Comparison of ENCODE assay signal across 17 cellular contexts in the genomic region with DNA sequence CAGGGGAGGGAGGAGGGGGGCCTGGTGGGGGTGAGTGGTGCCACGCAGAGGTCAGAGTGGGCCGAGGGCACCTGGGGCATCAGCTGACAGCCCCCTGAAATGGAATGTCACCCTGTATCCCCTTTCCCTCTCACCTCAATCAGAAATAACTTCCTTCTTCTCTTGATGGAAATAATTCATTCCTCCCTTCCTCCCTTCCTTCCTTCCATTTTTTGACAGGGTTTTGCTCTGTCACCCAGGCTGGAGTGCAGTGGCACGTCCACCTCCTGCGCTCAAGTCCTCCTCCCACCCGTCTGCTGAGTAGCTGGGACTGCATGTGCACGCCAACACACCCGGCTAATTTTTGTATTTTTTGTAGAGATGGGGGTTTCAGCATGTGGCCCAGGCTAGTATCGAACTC. TPM values are rescaled to one million over a fixed set of nuclear protein-coding genes. Genes with fewer than 3 reads are reported as not detected.
DNase-seq lines count a peak whose midpoint lies in the region; ATAC-seq, FAIRE-seq and TF ChIP-seq lines count a peak whose summit lies in the region.
"Had no signal": no experiment of that assay in that cellular context is flagged by ENCODE, and none has a peak within 500 bp of the region (broad histone marks: within the 10 kb centered on the region; RNA-seq: fewer than 3 reads in every experiment).

No MANE protein-coding gene starts in this region.

- POLR2A ChIA-PET in HepG2 (lab: Yijun Ruan, JAX) = no interaction called here

- H3K9ac ChIP-seq in HepG2 (ENCODE audit: insufficient read depth, low read depth, low read length) = no peak overlapping the region

- no peak overlapping the region for H2AFZ ChIP-seq in HepG2 (ENCODE audit: low read length)

- TF ChIP-seq EP300 in HepG2 (IDR thresholded peaks at IDR 0.05; ENCODE audit: low read depth in 2 of 2, low read length in 2 of 2) (no peak), HepG2 (CRISPR knock-in tag; IDR thresholded peaks at IDR 0.05; ENCODE audit: borderline replicate concordance) (no peak)

- TF ChIP-seq RAD21 in HepG2 (CRISPR knock-in tag; IDR thresholded peaks at IDR 0.05) = no peak

- H3K4me1 ChIP-seq in HepG2 (ENCODE audit: insufficient read depth, low read length) = no peaks in the 10 kb centered on the region
- H3K4me1 ChIP-seq: sigmoid colon, tibial nerve had no signal

- intact Hi-C loops in HepG2 (cut with micrococcal nuclease; ENCODE audit: unreplicated experiment) = no loop called here

- H3K27me3 ChIP-seq in HepG2 (ENCODE audit: control insufficient read depth in 1 of 2, insufficient read depth in 2 of 2, low read length in 2 of 2) = peaks cover 0 to 4% of the 10 kb centered on the region in 2 experiments; a peak in 2 of 5 replicates
- H3K27me3 ChIP-seq: tibial nerve had no signal

- H3K27ac ChIP-seq in HepG2 (ENCODE audit: extremely low read length, insufficient read depth, low read length) = no peak overlapping the region
- H3K27ac ChIP-seq: sigmoid colon, tibial nerve, VCaP had no signal

- in situ Hi-C loops in HepG2 (cut with HindIII; ENCODE audit: extremely low pct_ligation_motif_present, low pct_unique_long_range_greater_than_20kb) = no loop called here

- no peak for ATAC-seq in stimulated activated naive CD8-positive, alpha-beta T cell treated with anti-CD3 and anti-CD28 coated beads, Interleukin-15, Interleukin-2, amounts not matched to agents 100 U/mL and 50 U/mL, for 24 hours
- ATAC-seq in activated CD8-positive, alpha-beta memory T cell treated with anti-CD3 and anti-CD28 coated beads, Interleukin-2, amount 10 ng/mL, durations not matched to agents 7 days and 5 days = no peak
- no peak for ATAC-seq in HepG2
- ATAC-seq: K562 had no signal

- H3K27me3 Mint-ChIP-seq in stimulated activated naive CD8-positive, alpha-beta T cell treated with anti-CD3 and anti-CD28 coated beads, Interleukin-15, Interleukin-2, amounts not matched to agents 100 ng/mL and 50 ng/mL, for 24 hours = no peaks in the 10 kb centered on the region
- no peaks in the 10 kb centered on the region for H3K27me3 Mint-ChIP-seq in activated CD8-positive, alpha-beta memory T cell treated with anti-CD3 and anti-CD28 coated beads, Interleukin-2, amount 10 ng/mL, durations not matched to agents 7 days and 5 days

- CTCF ChIA-PET in activated CD8-positive, alpha-beta memory T cell treated with anti-CD3 and anti-CD28 coated beads, Interleukin-2, amount 10 ng/mL, durations not matched to agents 7 days and 5 days (lab: Charles Lee) = interaction anchor here (0.6 to 0.7 kb wide), 2 partner anchors 211 to 1425 kb away, joined by 3 read pairs; no protein-coding TSS in a partner anchor
- CTCF ChIA-PET in HepG2 (lab: Yijun Ruan, JAX; ENCODE audit: low intra/inter-chr PET ratio, low total read pairs) = no interaction called here

- H3K79me2 ChIP-seq in HepG2 (ENCODE audit: insufficient read depth, low read length) = no peaks in the 10 kb centered on the region

- BruUV-seq in HepG2 (replicated peaks; lab: Mats Ljungman, UMichigan) = no TSS peak

- H3K36me3 ChIP-seq in HepG2 (replicated peaks in 1 of 2; ENCODE audit: control insufficient read depth in 1 of 2, insufficient read depth in 2 of 2, low read length in 2 of 2) = no peaks in the 10 kb centered on the region
- H3K36me3 ChIP-seq: sigmoid colon, tibial nerve had no signal

- H3K9me3 ChIP-seq in HepG2 (ENCODE audit: low read length) = 0 out of 2 replicates have a peak, but pooled peaks cover 7% of the 10 kb centered on the region
- H3K9me3 ChIP-seq: sigmoid colon, tibial nerve had no signal

- no peaks in the 10 kb centered on the region for H3K9me3 Mint-ChIP-seq in stimulated activated naive CD8-positive, alpha-beta T cell treated with anti-CD3 and anti-CD28 coated beads, Interleukin-15, Interleukin-2, amounts not matched to agents 100 ng/mL and 50 ng/mL, for 24 hours
- peaks cover 7% of the 10 kb centered on the region for H3K9me3 Mint-ChIP-seq in activated CD8-positive, alpha-beta memory T cell treated with anti-CD3 and anti-CD28 coated beads, Interleukin-2, amount 10 ng/mL, durations not matched to agents 7 days and 5 days (ENCODE audit: low read depth)

- H3K4me3 ChIP-seq in HepG2 (replicated peaks in 1 of 3; ENCODE audit: insufficient read depth in 1 of 3, low read depth in 2 of 3, low read length in 3 of 3) = no peak overlapping the region
- H3K4me3 ChIP-seq: K562, sigmoid colon, tibial nerve had no signal

- H3K27ac Mint-ChIP-seq in stimulated activated naive CD8-positive, alpha-beta T cell treated with anti-CD3 and anti-CD28 coated beads, Interleukin-15, Interleukin-2, amounts not matched to agents 100 ng/mL and 50 ng/mL, for 24 hours = peak overlapping the region; percentile 74
- peak overlapping the region; percentile 28 for H3K27ac Mint-ChIP-seq in activated CD8-positive, alpha-beta memory T cell treated with anti-CD3 and anti-CD28 coated beads, Interleukin-2, amount 10 ng/mL, durations not matched to agents 7 days and 5 days
- H3K27ac Mint-ChIP-seq: endodermal cell, nephron had no signal

- TF ChIP-seq POLR2A in HepG2 (IDR thresholded peaks at IDR 0.05; ENCODE audit: insufficient read depth in 1 of 2, low read depth in 2 of 2, low read length in 2 of 2) = no peak

- FAIRE-seq in HepG2 (lab: Jason Lieb, UNC) = no peak
- FAIRE-seq: K562 had no signal

- H3K36me3 Mint-ChIP-seq in stimulated activated naive CD8-positive, alpha-beta T cell treated with anti-CD3 and anti-CD28 coated beads, Interleukin-15, Interleukin-2, amounts not matched to agents 100 ng/mL and 50 ng/mL, for 24 hours (ENCODE audit: low read depth) = no peaks in the 10 kb centered on the region
- H3K36me3 Mint-ChIP-seq in activated CD8-positive, alpha-beta memory T cell treated with anti-CD3 and anti-CD28 coated beads, Interleukin-2, amount 10 ng/mL, durations not matched to agents 7 days and 5 days = peaks cover 35% of the 10 kb centered on the region

- DNase-seq in stimulated activated naive CD8-positive, alpha-beta T cell treated with anti-CD3 and anti-CD28 coated beads, Interleukin-15, Interleukin-2, amounts not matched to agents 100 U/mL and 50 U/mL, for 24 hours = no peak
- no peak for DNase-seq in activated CD8-positive, alpha-beta memory T cell treated with anti-CD3 and anti-CD28 coated beads, Interleukin-2, amount 10 ng/mL, durations not matched to agents 7 days and 5 days
- DNase-seq in HepG2 (ENCODE audit: low spot score) = no peak
- DNase-seq in NCI-H2107 treated with DMSO at 0.1 percent for 48 hours (lab: John Stamatoyannopoulos, UW; ENCODE audit: unreplicated experiment) = no peak
- DNase-seq in stimulated activated CD4-positive, alpha-beta T cell treated with anti-CD3 and anti-CD28 coated beads, Interleukin-4, amount 100 ng/mL, for 4 hours = no peak
- no peak for DNase-seq in GM19238 (ENCODE audit: insufficient read length, low spot score)
- DNase-seq: activated gamma-delta T cell treated with Interleukin-2 at 50 U/mL for 16 hours, COR-L47, endodermal cell, NCI-H146, NCI-H748 treated with DMSO at 0.1 percent for 48 hours, sigmoid colon had no signal

- H4K20me1 ChIP-seq in HepG2 (ENCODE audit: insufficient read depth, low read length) = no peaks in the 10 kb centered on the region

- 39% methylated on average over 8 of the region's 8 CpGs for WGBS in HepG2 (ENCODE audit: low lambda C conversion rate)

- peaks cover 8% of the 10 kb centered on the region for H3K4me1 Mint-ChIP-seq in stimulated activated naive CD8-positive, alpha-beta T cell treated with anti-CD3 and anti-CD28 coated beads, Interleukin-15, Interleukin-2, amounts not matched to agents 100 ng/mL and 50 ng/mL, for 24 hours (ENCODE audit: low read depth)
- peaks cover 3% of the 10 kb centered on the region for H3K4me1 Mint-ChIP-seq in activated CD8-positive, alpha-beta memory T cell treated with anti-CD3 and anti-CD28 coated beads, Interleukin-2, amount 10 ng/mL, durations not matched to agents 7 days and 5 days
- H3K4me1 Mint-ChIP-seq: endodermal cell, nephron had no signal

- H3K4me3 Mint-ChIP-seq in stimulated activated naive CD8-positive, alpha-beta T cell treated with anti-CD3 and anti-CD28 coated beads, Interleukin-15, Interleukin-2, amounts not matched to agents 100 ng/mL and 50 ng/mL, for 24 hours = no peak overlapping the region
- no peak overlapping the region for H3K4me3 Mint-ChIP-seq in activated CD8-positive, alpha-beta memory T cell treated with anti-CD3 and anti-CD28 coated beads, Interleukin-2, amount 10 ng/mL, durations not matched to agents 7 days and 5 days
- H3K4me3 Mint-ChIP-seq: endodermal cell, nephron had no signal

- no peak overlapping the region for H3K4me2 ChIP-seq in HepG2 (ENCODE audit: low read depth, low read length)

- TF ChIP-seq CTCF in HepG2 (CRISPR knock-in tag; IDR thresholded peaks at IDR 0.05) = no peak

RNA-seq across cellular contexts. Expression of gene LRRC3, which starts 48.4 kb away (rescaled TPM):
- total RNA-seq in activated CD8-positive, alpha-beta memory T cell treated with anti-CD3 and anti-CD28 coated beads, Interleukin-2, amount 10 ng/mL, durations not matched to agents 7 days and 5 days = 1 to 10 TPM; 2.3 to 3.9 TPM
- 3.9 and 4.8 TPM in 2 replicates for total RNA-seq in HepG2 (2016; rRNA removed; fragmentation: Illumina TruSeq; extraction: Trizol)
- 0.97 and 1.1 TPM in 2 replicates for total RNA-seq in HepG2 (2016; cell fraction: cytosol; rRNA removed; fragmentation: Illumina TruSeq; extraction: Trizol; ENCODE audit: low read depth)
- total RNA-seq in HepG2 (2016; cell fraction: insoluble cytoplasmic fraction; rRNA removed; fragmentation: Illumina TruSeq; extraction: Trizol) = 3.1 and 4.8 TPM in 2 replicates
- total RNA-seq in HepG2 (2016; cell fraction: membrane; rRNA removed; fragmentation: Illumina TruSeq; extraction: Trizol) = 3.5 and 4.4 TPM in 2 replicates
- total RNA-seq in HepG2 (2016; cell fraction: nucleus; rRNA removed; fragmentation: Illumina TruSeq; extraction: Trizol) = 5.2 and 5.7 TPM in 2 replicates
- 16.5 and 24.3 TPM in 2 replicates for polyA plus RNA-seq in HepG2 (2011; rRNA removed)
- 17.5 and 19.8 TPM in 2 replicates for polyA plus RNA-seq in HepG2 (2011; cell fraction: cytosol; rRNA removed)
- 25.9 and 31.8 TPM in 2 replicates for polyA plus RNA-seq in HepG2 (2011; cell fraction: nucleus; rRNA removed)
- 24.1 and 27.1 TPM in 2 replicates for polyA plus RNA-seq in HepG2 (2012)
- polyA plus RNA-seq in HepG2 (2016; cell fraction: cytosol; fragmentation: Illumina TruSeq; extraction: Trizol; ENCODE audit: low read depth) = 0.99 and 1.3 TPM in 2 replicates
- polyA plus RNA-seq in HepG2 (2016; cell fraction: insoluble cytoplasmic fraction; fragmentation: Illumina TruSeq; extraction: Trizol; ENCODE audit: low read depth) = 4.4 and 5.5 TPM in 2 replicates
- 2.9 and 3.4 TPM in 2 replicates for polyA plus RNA-seq in HepG2 (2016; cell fraction: membrane; fragmentation: Illumina TruSeq; extraction: Trizol; ENCODE audit: low read depth)
- polyA plus RNA-seq in HepG2 (2016; cell fraction: nucleus; fragmentation: Illumina TruSeq; extraction: Trizol; ENCODE audit: insufficient read depth, low read depth) = 10.0 TPM in 2 replicates
- polyA minus RNA-seq in HepG2 (2011; rRNA and poly(A)+ RNA removed; ENCODE audit: low replicate concordance) = 3.8 and 34.5 TPM in 2 replicates
- polyA minus RNA-seq in HepG2 (2011; cell fraction: cytosol; rRNA and poly(A)+ RNA removed) = 16.0 and 20.9 TPM in 2 replicates
- polyA minus RNA-seq in HepG2 (2011; cell fraction: nucleus; rRNA and poly(A)+ RNA removed) = 10.4 and 13.4 TPM in 2 replicates

RNA-seq across cellular contexts. Expression of gene TRPM2, which starts 53.5 kb away (rescaled TPM):
- 10 to 100 TPM; 21.2 to 32.7 TPM for total RNA-seq in activated CD8-positive, alpha-beta memory T cell treated with anti-CD3 and anti-CD28 coated beads, Interleukin-2, amount 10 ng/mL, durations not matched to agents 7 days and 5 days
- total RNA-seq in HepG2 (2016; rRNA removed; fragmentation: Illumina TruSeq; extraction: Trizol) = 0.07 TPM in 1 of 2 replicates, not detected in the other
- not detected in 2 replicates for total RNA-seq in HepG2 (2016; cell fraction: cytosol; rRNA removed; fragmentation: Illumina TruSeq; extraction: Trizol; ENCODE audit: low read depth)
- 0.09 TPM in 1 of 2 replicates, not detected in the other for total RNA-seq in HepG2 (2016; cell fraction: insoluble cytoplasmic fraction; rRNA removed; fragmentation: Illumina TruSeq; extraction: Trizol)
- total RNA-seq in HepG2 (2016; cell fraction: membrane; rRNA removed; fragmentation: Illumina TruSeq; extraction: Trizol) = 0.14 TPM in 1 of 2 replicates, not detected in the other
- not detected in 2 replicates for total RNA-seq in HepG2 (2016; cell fraction: nucleus; rRNA removed; fragmentation: Illumina TruSeq; extraction: Trizol)
- 0.09 and 0.20 TPM in 2 replicates for polyA plus RNA-seq in HepG2 (2011; rRNA removed)
- 0.05 and 0.06 TPM in 2 replicates for polyA plus RNA-seq in HepG2 (2011; cell fraction: cytosol; rRNA removed)
- polyA plus RNA-seq in HepG2 (2011; cell fraction: nucleus; rRNA removed) = 0.37 and 0.55 TPM in 2 replicates
- polyA plus RNA-seq in HepG2 (2012) = 0.27 and 0.31 TPM in 2 replicates
- polyA plus RNA-seq in HepG2 (2016; cell fraction: cytosol; fragmentation: Illumina TruSeq; extraction: Trizol; ENCODE audit: low read depth) = 0.08 TPM in 1 of 2 replicates, not detected in the other
- 0.14 TPM in 1 of 2 replicates, not detected in the other for polyA plus RNA-seq in HepG2 (2016; cell fraction: insoluble cytoplasmic fraction; fragmentation: Illumina TruSeq; extraction: Trizol; ENCODE audit: low read depth)
- 0.18 TPM in 1 of 2 replicates, not detected in the other for polyA plus RNA-seq in HepG2 (2016; cell fraction: membrane; fragmentation: Illumina TruSeq; extraction: Trizol; ENCODE audit: low read depth)
- 0.11 and 0.37 TPM in 2 replicates for polyA plus RNA-seq in HepG2 (2016; cell fraction: nucleus; fragmentation: Illumina TruSeq; extraction: Trizol; ENCODE audit: insufficient read depth, low read depth)
- 0.02 and 11.4 TPM in 2 replicates for polyA minus RNA-seq in HepG2 (2011; rRNA and poly(A)+ RNA removed; ENCODE audit: low replicate concordance)
- polyA minus RNA-seq in HepG2 (2011; cell fraction: cytosol; rRNA and poly(A)+ RNA removed) = 0.70 TPM in 1 of 2 replicates, not detected in the other
- 0.26 and 0.50 TPM in 2 replicates for polyA minus RNA-seq in HepG2 (2011; cell fraction: nucleus; rRNA and poly(A)+ RNA removed)

Comparison
In these comparisons a context has a peak if more than half of its experiments do, and no peak if none do; other contexts are left out.
1. RNA of gene TRPM2, which starts 53.5 kb away (total RNA-seq): 21.2 to 32.7 TPM in activated CD8-positive, alpha-beta memory T cell treated with anti-CD3 and anti-CD28 coated beads, Interleukin-2, amount 10 ng/mL, durations not matched to agents 7 days and 5 days; 0.07 to 0.14 TPM in HepG2; every median in the first group is over 10 times any median in the second.